8 cellular contexts compared by ENCODE assay signal in the genomic region with DNA sequence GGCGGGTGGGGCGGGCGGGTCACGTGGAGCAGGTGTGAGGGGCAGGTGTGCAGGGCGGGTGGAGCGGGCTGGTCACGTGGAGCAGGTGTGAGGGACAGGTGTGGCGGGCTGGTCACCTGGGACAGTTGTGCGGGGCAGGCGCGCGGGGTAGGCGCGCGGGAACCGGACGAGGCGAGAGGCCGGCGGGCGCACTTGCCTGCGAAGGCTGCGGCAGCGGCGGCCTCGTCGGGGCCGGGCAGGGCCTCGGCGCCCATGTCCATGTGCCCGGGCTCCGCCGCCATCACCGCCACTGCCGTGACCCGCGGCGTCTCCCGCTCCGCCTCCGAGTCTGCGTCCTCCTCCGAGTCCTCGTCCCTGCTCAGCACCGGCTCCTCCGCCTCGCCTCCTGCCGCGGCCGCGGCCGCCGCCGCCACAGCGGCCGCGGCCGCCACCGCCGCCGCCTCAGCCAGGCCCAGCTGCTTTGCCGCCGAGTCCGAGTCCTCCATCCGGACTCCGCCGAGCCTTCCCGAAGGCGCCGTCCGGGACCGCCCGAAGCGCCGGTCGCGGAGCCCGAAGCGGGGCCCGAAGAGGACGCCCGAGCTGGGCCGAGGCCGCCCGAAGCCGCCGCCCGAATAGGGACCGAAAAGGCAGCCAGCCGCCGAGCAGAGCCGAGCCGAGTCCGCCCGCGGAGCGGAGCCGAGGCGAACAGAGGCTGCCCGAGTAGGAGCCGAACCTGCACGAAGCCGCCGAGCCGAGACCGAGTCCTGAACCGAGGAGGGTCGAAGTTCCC. TPM values are rescaled to one million over a fixed set of nuclear protein-coding genes. Genes with fewer than 3 reads are reported as not detected.
A peak's percentile ranks its signal among the peaks of the same experiment; 100 is the strongest.
DNase-seq lines count a peak whose midpoint lies in the region; ATAC-seq and TF ChIP-seq lines count a peak whose summit lies in the region.

DEAF1 (minus strand) TSS at position 660 of the 769 bp plus-strand sequence; CDS start at position 485, 175 bp downstream.

- H3K4me3 Mint-ChIP-seq in activated CD4-positive, alpha-beta memory T cell treated with anti-CD3 and anti-CD28 coated beads for 36 hours: peak within 1 kb of the TSS; percentile 85

- H3K36me3 Mint-ChIP-seq in activated CD4-positive, alpha-beta memory T cell treated with anti-CD3 and anti-CD28 coated beads for 36 hours: peaks cover 8% of the 10 kb centered on the region

- peaks cover 53% of the 10 kb centered on the region for H3K4me1 Mint-ChIP-seq in activated CD4-positive, alpha-beta memory T cell treated with anti-CD3 and anti-CD28 coated beads for 36 hours (ENCODE audit: low read depth)

- no peaks in the 10 kb centered on the region for H3K27me3 Mint-ChIP-seq in activated CD4-positive, alpha-beta memory T cell treated with anti-CD3 and anti-CD28 coated beads for 36 hours

- H3K4me3 ChIP-seq in lower leg skin (ENCODE audit: low read depth, poor library complexity, severe bottlenecking): peak within 1 kb of the TSS; percentile 89

- CTCF ChIA-PET in activated CD4-positive, alpha-beta memory T cell treated with anti-CD3 and anti-CD28 coated beads for 36 hours (lab: Charles Lee): interaction anchor here (1.2 to 4.0 kb wide), 7 partner anchors 9 to 139 kb away, joined by 4 to 44 read pairs (median 5); no protein-coding TSS in a partner anchor

- ATAC-seq in GM19438 (IDR thresholded peaks at IDR 0.05; ENCODE audit: low read depth, unreplicated experiment) (peak; percentile 77), HG03571 (IDR thresholded peaks at IDR 0.05; ENCODE audit: unreplicated experiment) (peak; percentile 76)

- WGBS in lower leg skin, 2 donors: 3 to 5% methylated on average over 66 to 84 of the region's 108 CpGs

- H3K9me3 Mint-ChIP-seq in activated CD4-positive, alpha-beta memory T cell treated with anti-CD3 and anti-CD28 coated beads for 36 hours: no peaks in the 10 kb centered on the region

- intact Hi-C loops in activated CD4-positive, alpha-beta memory T cell treated with anti-CD3 and anti-CD28 coated beads for 36 hours (cut with micrococcal nuclease): loop anchor here (1.0 to 5.0 kb wide), 4 partner anchors 53 to 157 kb away; partner anchors contain the start of genes HRAS, LRRC56 and TALDO1
- intact Hi-C loops in lower leg skin (cut with DNase I; ENCODE audit: low total_unique reads): no loop called here

- no peak for TF ChIP-seq POLR2A in lower leg skin (IDR thresholded peaks at IDR 0.05)

- DNase-seq in CD1c-positive myeloid dendritic cell (ENCODE audit: extremely low spot score): peak; percentile 99
- peak; percentile 96 for DNase-seq in NCI-H82 (lab: John Stamatoyannopoulos, UW)
- peak; percentile 99 for DNase-seq in activated CD4-positive, alpha-beta memory T cell treated with anti-CD3 and anti-CD28 coated beads for 36 hours
- DNase-seq in ecto neural progenitor cell (ENCODE audit: low spot score): peak; percentile 100
- DNase-seq in lower leg skin (ENCODE audit: low spot score in 2 of 2): peak; percentile 97 to 100
- peak; percentile 98 to 99 for DNase-seq in stimulated activated CD4-positive, alpha-beta T cell treated with anti-CD3 and anti-CD28 coated beads, Interleukin-4, amount 100 ng/mL, for 48 hours (ENCODE audit: low read depth in 2 of 2)

- POLR2A ChIA-PET in activated CD4-positive, alpha-beta memory T cell treated with anti-CD3 and anti-CD28 coated beads for 36 hours (lab: Charles Lee): interaction anchor here (1.4 to 1.8 kb wide), 2 partner anchors 27 to 31 kb away, joined by 4 to 13 read pairs; no protein-coding TSS in a partner anchor

- TF ChIP-seq CTCF in lower leg skin (IDR thresholded peaks at IDR 0.05): no peak

- H3K27ac Mint-ChIP-seq in activated CD4-positive, alpha-beta memory T cell treated with anti-CD3 and anti-CD28 coated beads for 36 hours: peak within 1 kb of the TSS; percentile 93

RNA-seq across cellular contexts. Expression of gene DEAF1, which starts in this region (rescaled TPM):
- total RNA-seq in activated CD4-positive, alpha-beta memory T cell treated with anti-CD3 and anti-CD28 coated beads for 36 hours: 10 to 100 TPM; 41.5 to 50.5 TPM
- total RNA-seq in lower leg skin: 10 to 100 TPM; 31.1 to 57.0 (median 39.6) TPM

Comparison
In these comparisons a context has a peak if more than half of its experiments do, and no peak if none do; other contexts are left out.
1. Peak in every context shown above with its lines: DNase-seq, ATAC-seq and H3K4me3 ChIP-seq.